In genomic region chr15:31230630-31231485, GRCh38 we compare ENCODE assay signal across 10 cellular contexts.
DNase-seq lines count a peak whose midpoint lies in the region; ATAC-seq and TF ChIP-seq lines count a peak whose summit lies in the region.
"Had no signal": no experiment of that assay in that cellular context is flagged by ENCODE, and none has a peak within 500 bp of the region (broad histone marks: within the 10 kb centered on the region; RNA-seq: fewer than 3 reads in every experiment).

No MANE protein-coding gene starts in this region.

- TF ChIP-seq CTCF in mucosa of descending colon (IDR thresholded peaks at IDR 0.05): no peak

- peak; percentile 77 for ATAC-seq in GM18861 (IDR thresholded peaks at IDR 0.05; ENCODE audit: unreplicated experiment)
- peak; percentile 78 for ATAC-seq in GM21528 (IDR thresholded peaks at IDR 0.05; ENCODE audit: low FRiP score, unreplicated experiment)
- ATAC-seq in HG03432 (IDR thresholded peaks at IDR 0.05; ENCODE audit: unreplicated experiment): peak; percentile 77
- peak; percentile 65 for ATAC-seq in mucosa of descending colon

- intact Hi-C loops in mucosa of descending colon (cut with DNase I, micrococcal nuclease): no loop called here

- no peaks in the 10 kb centered on the region for H3K9me3 ChIP-seq in mucosa of descending colon

- H3K36me3 ChIP-seq in mucosa of descending colon (ENCODE audit: low read depth): no peaks in the 10 kb centered on the region

- peak in 2 of 3 donors; percentile 24 to 73 for DNase-seq in mucosa of descending colon
- DNase-seq in activated naive CD4-positive, alpha-beta T cell treated with anti-CD3 and anti-CD28 coated beads, Interleukin-2, amount 50 U/mL, for 16 hours: no peak
- no peak for DNase-seq in islet precursor cell
- DNase-seq in NK-92 treated with Interleukin-12 subunit alpha and Interleukin-12 subunit beta, amount 100 ng/mL, for 24 hours (lab: John Stamatoyannopoulos, UW): no peak
- DNase-seq in NCI-H2107 (lab: John Stamatoyannopoulos, UW): no peak
- DNase-seq: NCI-H2171 treated with DMSO at 0.1 percent for 48 hours had no signal

- H3K4me1 ChIP-seq in mucosa of descending colon (ENCODE audit: low read depth): no peaks in the 10 kb centered on the region

- H3K4me3 ChIP-seq in mucosa of descending colon: no peak overlapping the region
- H3K4me3 ChIP-seq: smooth muscle cell had no signal

Comparison
In these comparisons a context has a peak if more than half of its experiments do, and no peak if none do; other contexts are left out.
1. DNase-seq: peak in mucosa of descending colon (2 of 3); none in activated naive CD4-positive, alpha-beta T cell treated with anti-CD3 and anti-CD28 coated beads, Interleukin-2, amount 50 U/mL, for 16 hours (single experiment), islet precursor cell (single experiment), NK-92 treated with Interleukin-12 subunit alpha and Interleukin-12 subunit beta, amount 100 ng/mL, for 24 hours (single experiment) and NCI-H2107 (single experiment).
2. Peak in every context shown above with its lines, with median percentiles within 50 percentile points of each other: ATAC-seq.